9 cellular contexts compared by ENCODE assay signal in genomic region chr7:32062150-32062549, GRCh38. TPM values are rescaled to one million over a fixed set of nuclear protein-coding genes. Genes with fewer than 3 reads are reported as not detected.
A peak's percentile ranks its signal among the peaks of the same experiment; 100 is the strongest.
DNase-seq lines count a peak whose midpoint lies in the region; ATAC-seq and TF ChIP-seq lines count a peak whose summit lies in the region.
"Had no signal": no experiment of that assay in that cellular context is flagged by ENCODE, and none has a peak within 500 bp of the region (broad histone marks: within the 10 kb centered on the region; RNA-seq: fewer than 3 reads in every experiment).

No MANE protein-coding gene starts in this region.

- TF ChIP-seq CTCF in tibial artery (IDR thresholded peaks at IDR 0.05): peak; percentile 43 to 46

- H3K36me3 ChIP-seq in tibial artery: no peaks in the 10 kb centered on the region

- H3K27ac Mint-ChIP-seq in effector memory CD8-positive, alpha-beta T cell: no peak overlapping the region
- H3K27ac Mint-ChIP-seq: CD4-positive, CD25-positive, alpha-beta regulatory T cell had no signal

- H3K4me3 ChIP-seq in tibial artery: peak overlapping the region; percentile 15 to 27

- H3K4me1 ChIP-seq in tibial artery: peaks cover 0 to 62% (median 13%) of the 10 kb centered on the region in 4 donors

- H3K4me3 Mint-ChIP-seq in effector memory CD8-positive, alpha-beta T cell: no peak overlapping the region
- H3K4me3 Mint-ChIP-seq: CD4-positive, CD25-positive, alpha-beta regulatory T cell had no signal

- H3K9me3 ChIP-seq in tibial artery: no peaks in the 10 kb centered on the region

- no peaks in the 10 kb centered on the region for H3K27me3 Mint-ChIP-seq in effector memory CD8-positive, alpha-beta T cell
- H3K27me3 Mint-ChIP-seq: CD4-positive, CD25-positive, alpha-beta regulatory T cell had no signal

- H3K4me1 Mint-ChIP-seq in effector memory CD8-positive, alpha-beta T cell (ENCODE audit: low read depth in 2 of 2): no peaks in the 10 kb centered on the region
- H3K4me1 Mint-ChIP-seq: CD4-positive, CD25-positive, alpha-beta regulatory T cell had no signal

- peak; percentile 47 for ATAC-seq in HG02852 (IDR thresholded peaks at IDR 0.05; ENCODE audit: unreplicated experiment)
- ATAC-seq in SK-N-SH treated with all-trans-retinoic acid at 6 μM for 48 hours: peak; percentile 89
- ATAC-seq in left cardiac atrium: no peak
- ATAC-seq in effector memory CD8-positive, alpha-beta T cell (replicated peaks): no peak

- peaks cover 8 to 12% of the 10 kb centered on the region in 2 donors for H3K9me3 Mint-ChIP-seq in effector memory CD8-positive, alpha-beta T cell

- H3K27me3 ChIP-seq in tibial artery: no peaks in the 10 kb centered on the region

- intact Hi-C loops in left cardiac atrium (cut with DNase I): loop anchor here in 1 of 2 donors (10.0 kb wide), 1 partner anchor 247 kb away; no protein-coding TSS in a partner anchor
- intact Hi-C loops in tibial artery (cut with DNase I; ENCODE audit: low total_unique reads): no loop called here

- DNase-seq in NCI-H446 (lab: John Stamatoyannopoulos, UW) (peak; percentile 57 to 74), NCI-H446 treated with DMSO at 0.1 percent for 48 hours (lab: John Stamatoyannopoulos, UW) (no peak), left cardiac atrium (peak; percentile 36), tibial artery (peak; percentile 53 to 82), KG1 (lab: John Stamatoyannopoulos, UW) (no peak)
- no peak for DNase-seq in effector memory CD8-positive, alpha-beta T cell
- DNase-seq: CD4-positive, CD25-positive, alpha-beta regulatory T cell had no signal

- H3K36me3 Mint-ChIP-seq in effector memory CD8-positive, alpha-beta T cell (ENCODE audit: insufficient read depth): no peaks in the 10 kb centered on the region
- H3K36me3 Mint-ChIP-seq: CD4-positive, CD25-positive, alpha-beta regulatory T cell had no signal

- peak overlapping the region; percentile 46 to 72 for H3K27ac ChIP-seq in tibial artery

TF ChIP-seq in SK-N-SH treated with all-trans-retinoic acid at 6 μM for 48 hours, 23 proteins besides CTCF, POLR2A, EP300 and RAD21:
- TF ChIP-seq GLIS3 (CRISPR knock-in tag; IDR thresholded peaks at IDR 0.05): no peak
- TF ChIP-seq PPARA (CRISPR knock-in tag; IDR thresholded peaks at IDR 0.05; ENCODE audit: borderline replicate concordance): no peak
- TF ChIP-seq ZFP3 (CRISPR knock-in tag; IDR thresholded peaks at IDR 0.05): no peak
- TF ChIP-seq POU6F1 (CRISPR knock-in tag; IDR thresholded peaks at IDR 0.05; ENCODE audit: borderline replicate concordance, low read depth): no peak
- TF ChIP-seq SNAI2 (CRISPR knock-in tag; IDR thresholded peaks at IDR 0.05): no peak
- TF ChIP-seq ZC3H10 (CRISPR knock-in tag; IDR thresholded peaks at IDR 0.05): no peak
- no peak for TF ChIP-seq PATZ1 (CRISPR knock-in tag; IDR thresholded peaks at IDR 0.05; ENCODE audit: borderline replicate concordance)
TF ChIP-seq in SK-N-SH treated with all-trans-retinoic acid at 6 μM for 48 hours: peak in this region for 0.

RNA-seq across cellular contexts. Expression of gene PDE1C, which starts 8.1 kb away (rescaled TPM):
- 10 to 100 TPM; 44.2 to 50.8 TPM for total RNA-seq in left cardiac atrium
- total RNA-seq: CD4-positive, CD25-positive, alpha-beta regulatory T cell had no signal

Comparison
In these comparisons a context has a peak if more than half of its experiments do, and no peak if none do; other contexts are left out.
1. DNase-seq: peak in NCI-H446 (2 of 2), left cardiac atrium (single experiment) and tibial artery (2 of 2); none in NCI-H446 treated with DMSO at 0.1 percent for 48 hours (single experiment), effector memory CD8-positive, alpha-beta T cell (0 of 3) and KG1 (single experiment).
2. ATAC-seq: peak in HG02852 (single experiment) and SK-N-SH treated with all-trans-retinoic acid at 6 μM for 48 hours (single experiment); none in left cardiac atrium (0 of 2) and effector memory CD8-positive, alpha-beta T cell (single experiment).